1 cellular context compared by ENCODE assay signal in genomic region chr1:167122568-167122967, GRCh38.
TF ChIP-seq lines count a peak whose summit lies in the region.

No MANE protein-coding gene starts in this region.

TF ChIP-seq in HepG2, 621 proteins besides CTCF, POLR2A, EP300 and RAD21:
- no peak for TF ChIP-seq ZNF260 (CRISPR knock-in tag; IDR thresholded peaks at IDR 0.05; ENCODE audit: borderline replicate concordance, low read depth)
- TF ChIP-seq RARG (CRISPR knock-in tag; IDR thresholded peaks at IDR 0.05; ENCODE audit: low read depth): no peak
